12 cellular contexts compared by ENCODE assay signal in the genomic region with DNA sequence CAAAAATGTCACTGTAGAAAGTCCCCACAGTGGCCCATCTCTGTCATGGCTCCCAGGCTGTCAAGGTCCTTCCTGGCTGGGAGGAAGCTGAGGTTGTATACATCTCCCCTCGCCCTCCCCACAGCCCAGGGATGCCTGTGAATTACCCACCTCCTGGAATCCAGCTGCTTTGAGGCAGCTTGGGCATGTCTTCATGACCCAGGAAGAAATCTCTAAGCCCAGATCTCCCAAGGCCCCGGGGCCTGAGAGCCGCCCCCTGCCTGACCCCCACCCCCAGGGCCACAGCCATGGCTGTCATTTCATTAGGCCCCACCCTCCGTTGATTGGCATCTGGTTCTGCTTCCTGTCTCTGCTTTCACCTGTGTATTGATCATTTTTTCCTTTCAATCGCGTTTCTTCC.
DNase-seq lines count a peak whose midpoint lies in the region; ATAC-seq lines count a peak whose summit lies in the region.
"Had no signal": no experiment of that assay in that cellular context is flagged by ENCODE, and none has a peak within 500 bp of the region (broad histone marks: within the 10 kb centered on the region; RNA-seq: fewer than 3 reads in every experiment).

No MANE protein-coding gene starts in this region.

- DNase-seq in naive B cell (no peak), NCI-H128 (lab: John Stamatoyannopoulos, UW; ENCODE audit: unreplicated experiment) (no peak), superior temporal gyrus (ENCODE audit: extremely low spot score) (no peak)
- DNase-seq in stimulated activated CD4-positive, alpha-beta T cell treated with anti-CD3 and anti-CD28 coated beads, Interleukin-1b, Interleukin-23, amount 100 ng/mL, for 48 hours, result no peak
- DNase-seq: DMS 273 treated with DMSO at 0.1 percent for 48 hours, NCI-H2029, OCI-M1 had no signal

- peak overlapping the region; percentile 79 to 95 (median 90) for H3K27ac Mint-ChIP-seq in naive B cell

- no peaks in the 10 kb centered on the region for H3K9me3 Mint-ChIP-seq in naive B cell
- H3K9me3 Mint-ChIP-seq: neural crest cell had no signal

- H3K27me3 Mint-ChIP-seq in naive B cell, result no peaks in the 10 kb centered on the region

- H3K4me3 Mint-ChIP-seq in naive B cell, result no peak overlapping the region
- H3K4me3 Mint-ChIP-seq: neural crest cell had no signal

- H3K36me3 Mint-ChIP-seq in naive B cell, result peaks cover 2 to 12% of the 10 kb centered on the region in 2 donors

- ATAC-seq in GM18511 (IDR thresholded peaks at IDR 0.05; ENCODE audit: unreplicated experiment) (peak; percentile 32), GM21447 (IDR thresholded peaks at IDR 0.05; ENCODE audit: unreplicated experiment) (peak; percentile 23), HG03378 (IDR thresholded peaks at IDR 0.05; ENCODE audit: unreplicated experiment) (peak; percentile 14), naive B cell (ENCODE audit: low read depth in 2 of 2) (no peak), HG02852 (IDR thresholded peaks at IDR 0.05; ENCODE audit: unreplicated experiment) (no peak)

- peaks cover 47 to 56% (median 50%) of the 10 kb centered on the region in 3 donors for H3K4me1 Mint-ChIP-seq in naive B cell

Comparison
In these comparisons a context has a peak if more than half of its experiments do, and no peak if none do; other contexts are left out.
1. ATAC-seq: peak in GM18511 (single experiment), GM21447 (single experiment) and HG03378 (single experiment); none in naive B cell (0 of 2) and HG02852 (single experiment).